ENCODE assay signal across 1 cellular context in the genomic region with DNA sequence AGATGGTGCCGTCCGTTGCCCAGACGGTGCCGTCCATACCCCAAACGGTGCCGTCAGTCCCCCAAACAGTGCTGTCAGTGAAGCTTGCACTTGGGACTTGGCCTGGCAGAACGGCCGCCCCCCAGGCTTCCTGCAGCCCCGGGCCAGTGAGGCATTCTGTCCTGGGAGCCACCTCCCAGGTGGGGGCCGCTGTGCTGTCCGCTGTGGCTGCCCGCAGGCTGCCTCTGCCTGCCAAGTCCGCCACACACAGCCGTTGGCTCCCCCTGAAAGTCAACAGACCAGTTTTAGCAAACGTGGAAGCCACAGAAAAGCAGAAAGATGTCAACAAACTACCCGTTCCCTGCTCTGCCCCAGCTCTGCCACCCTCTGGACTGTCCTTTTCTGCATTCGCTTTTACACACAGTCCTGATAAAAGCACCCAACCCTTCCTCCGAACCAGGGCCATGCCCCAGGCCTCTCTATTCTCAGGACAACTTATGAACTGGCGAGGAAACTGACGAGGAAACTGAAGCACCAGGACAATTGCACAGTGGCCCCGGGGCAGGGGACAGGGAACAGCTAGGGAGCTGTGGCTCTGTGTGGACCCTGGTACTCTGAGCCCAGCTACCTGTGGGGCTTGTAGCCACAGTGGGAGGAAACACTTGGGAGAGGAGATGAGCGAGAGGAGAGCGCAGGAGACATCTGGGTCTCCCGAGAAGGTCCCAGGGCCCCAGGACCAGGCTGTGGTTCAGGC.
TF ChIP-seq lines count a peak whose summit lies in the region.

No MANE protein-coding gene starts in this region.

TF ChIP-seq in IMR-90, 13 proteins besides CTCF, POLR2A, EP300 and RAD21:
- TF ChIP-seq MAZ (IDR thresholded peaks at IDR 0.05; ENCODE audit: borderline replicate concordance, low read depth, low read length) (no peak), CHD1 (IDR thresholded peaks at IDR 0.05; ENCODE audit: low read depth, low read length) (no peak), NFE2L2 (IDR thresholded peaks at IDR 0.05; ENCODE audit: low read depth, low read length) (no peak), RCOR1 (IDR thresholded peaks at IDR 0.05; ENCODE audit: insufficient replicate concordance, low read length) (no peak), BHLHE40 (IDR thresholded peaks at IDR 0.05; ENCODE audit: low read depth, low read length) (no peak), FOS (IDR thresholded peaks at IDR 0.05; ENCODE audit: low read depth, low read length) (no peak), SMC3 (IDR thresholded peaks at IDR 0.05; ENCODE audit: low read depth, low read length) (no peak), RFX5 (IDR thresholded peaks at IDR 0.05; ENCODE audit: low read depth, low read length) (no peak), USF2 (IDR thresholded peaks at IDR 0.05; ENCODE audit: low read depth, low read length) (no peak), MXI1 (IDR thresholded peaks at IDR 0.05; ENCODE audit: borderline replicate concordance, low read depth, low read length) (no peak), CEBPB (IDR thresholded peaks at IDR 0.05; ENCODE audit: low read depth, low read length) (no peak)
